In the genomic region with DNA sequence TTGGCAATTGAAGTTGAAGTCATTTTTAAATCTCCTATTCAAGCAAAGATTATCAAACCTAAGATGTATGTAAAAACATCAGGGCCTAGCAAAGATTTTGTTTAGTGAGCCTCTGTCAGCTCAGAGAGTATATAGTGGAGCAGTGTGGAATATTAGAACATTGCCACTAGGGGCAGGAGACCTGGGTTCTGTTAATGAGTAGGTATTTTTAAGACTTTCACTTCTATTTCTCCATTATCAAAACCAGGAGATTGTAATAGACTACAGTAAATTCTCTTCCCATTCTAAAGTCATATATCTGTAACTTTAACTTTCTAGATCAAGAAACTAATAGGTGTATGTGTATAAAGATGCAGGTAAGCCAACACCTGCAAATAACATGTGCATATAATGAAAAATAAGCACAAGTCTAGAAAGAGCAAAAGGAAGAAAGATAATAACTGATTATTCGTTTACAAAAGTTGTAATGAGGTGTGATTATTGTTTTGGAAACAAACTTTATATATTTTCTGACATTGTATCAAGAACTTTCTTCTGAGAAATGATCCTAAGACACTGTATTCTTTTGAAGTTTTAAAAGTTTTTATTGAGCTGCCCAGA, we compare ENCODE assay signal across 8 cellular contexts.
DNase-seq lines count a peak whose midpoint lies in the region; ATAC-seq and TF ChIP-seq lines count a peak whose summit lies in the region.

No MANE protein-coding gene starts in this region.

- no peaks in the 10 kb centered on the region for H3K36me3 ChIP-seq in Loucy (ENCODE audit: insufficient read depth, low read length)

- no peaks in the 10 kb centered on the region for H3K4me1 ChIP-seq in Loucy (ENCODE audit: insufficient read depth, low read length, poor library complexity, severe bottlenecking)

- no peaks in the 10 kb centered on the region for H3K9me3 ChIP-seq in Loucy (ENCODE audit: insufficient read depth, low read depth, low read length)

- DNase-seq in GM10248 (ENCODE audit: extremely low spot score), result peak; percentile 32
- no peak for DNase-seq in dorsolateral prefrontal cortex
- DNase-seq in hypothalamus (lab: John Stamatoyannopoulos, UW), result no peak
- DNase-seq in stimulated activated CD4-positive, alpha-beta T cell treated with anti-CD3 and anti-CD28 coated beads, Interleukin-4, amount 100 ng/mL, for 24 hours, result no peak
- DNase-seq in activated gamma-delta T cell treated with Interleukin-2 at 50 U/mL for 16 hours, result no peak

- CTCF ChIA-PET in GM10248 (lab: Yijun Ruan, JAX), result interaction anchor here (0.7 to 2.8 kb wide), 14 partner anchors 8 to 78 kb away, joined by 3 to 22 read pairs (median 4); no protein-coding TSS in a partner anchor

- POLR2A ChIA-PET in GM10248 (lab: Yijun Ruan, JAX), result no interaction called here

- H3K4me3 ChIP-seq in Loucy (ENCODE audit: low read length, poor library complexity, severe bottlenecking) (no peak overlapping the region), dorsolateral prefrontal cortex (no peak overlapping the region)

- no peak overlapping the region for H3K4me2 ChIP-seq in Loucy (ENCODE audit: low read depth, low read length, poor library complexity, severe bottlenecking)

- no peak overlapping the region for H2AFZ ChIP-seq in Loucy (ENCODE audit: low read length)

- TF ChIP-seq CTCF in GM10248 (IDR thresholded peaks at IDR 0.05; ENCODE audit: control extremely low read depth, extremely low read depth, low read depth, missing control alignments), result peak; percentile 37
- peak; percentile 74 for TF ChIP-seq CTCF in Loucy (conservative IDR thresholded peaks at IDR 0.05; ENCODE audit: low read length)
- peak in 40 of 56 donors; percentile 10 to 49 (median 27) for TF ChIP-seq CTCF in dorsolateral prefrontal cortex (IDR thresholded peaks at IDR 0.05 in 54 of 56, conservative IDR thresholded peaks at IDR 0.05 in 2 of 56; ENCODE audit: low read depth in 1 of 56, partially characterized antibody in 56 of 56)

- no peaks in the 10 kb centered on the region for H3K27me3 ChIP-seq in Loucy (ENCODE audit: insufficient read depth, low read length, poor library complexity, severe bottlenecking)
- H3K27me3 ChIP-seq in dorsolateral prefrontal cortex, result no peaks in the 10 kb centered on the region

- no peak overlapping the region for H3K27ac ChIP-seq in dorsolateral prefrontal cortex

- H3K79me2 ChIP-seq in Loucy (ENCODE audit: insufficient read depth, low read length), result no peaks in the 10 kb centered on the region

- H3F3A ChIP-seq in Loucy (ENCODE audit: low read depth), result no peaks in the 10 kb centered on the region

- no peaks in the 10 kb centered on the region for H4K20me1 ChIP-seq in Loucy (ENCODE audit: insufficient read depth, low read length, poor library complexity, severe bottlenecking)

- ATAC-seq in GM21529 (IDR thresholded peaks at IDR 0.05; ENCODE audit: unreplicated experiment) (peak; percentile 49), GM18861 (IDR thresholded peaks at IDR 0.05; ENCODE audit: unreplicated experiment) (no peak)

- intact Hi-C loops in dorsolateral prefrontal cortex (cut with DNase I), result no loop called here

- H3K9me2 ChIP-seq in Loucy (replicated peaks; ENCODE audit: low read depth, low read length), result no peaks in the 10 kb centered on the region

- H3K9ac ChIP-seq in Loucy (ENCODE audit: low read depth, low read length, poor library complexity, severe bottlenecking), result no peak overlapping the region
